In the genomic region with DNA sequence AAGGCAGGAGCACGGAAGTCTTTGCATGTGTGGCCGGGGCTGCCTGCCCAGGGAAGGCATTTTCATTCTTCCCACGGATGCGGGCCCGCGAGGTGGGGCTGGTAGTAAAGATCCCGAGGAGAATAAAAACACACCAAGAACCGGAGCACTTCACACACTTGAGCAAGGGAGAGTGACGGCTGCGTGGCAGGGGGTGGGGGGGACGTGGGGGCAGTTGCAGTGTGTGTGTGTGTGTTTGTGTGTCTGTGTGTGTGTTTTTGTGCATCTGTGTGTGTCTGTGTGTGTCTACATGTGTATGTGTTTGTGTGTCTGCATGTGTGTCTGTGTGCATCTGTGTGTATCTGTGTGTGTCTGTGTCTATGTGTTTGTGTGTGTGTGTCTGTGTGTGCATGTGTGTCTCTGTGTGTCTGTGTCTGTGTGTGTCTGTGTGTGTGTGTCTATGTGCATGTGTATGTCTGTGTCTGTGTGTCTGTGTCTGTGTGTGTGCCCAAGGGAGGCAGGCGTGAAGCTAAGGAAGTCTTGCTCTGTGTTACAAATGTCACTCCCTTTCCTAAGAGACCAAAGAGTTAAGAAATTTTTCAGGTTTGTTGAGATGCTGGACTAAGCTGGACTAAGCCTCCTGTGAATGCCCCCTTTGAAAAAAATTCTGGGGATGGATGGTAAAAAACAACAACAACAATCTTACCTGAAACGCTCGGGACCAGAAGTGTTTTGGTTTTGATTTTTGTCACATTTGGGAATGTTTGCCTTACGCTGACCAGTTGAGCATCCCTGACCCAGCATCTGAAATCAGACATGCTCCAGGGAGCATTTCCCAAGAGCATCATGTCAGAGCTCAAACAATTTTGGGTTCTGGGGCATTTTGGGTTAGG, we compare ENCODE assay signal across 15 cellular contexts. TPM values are rescaled to one million over a fixed set of nuclear protein-coding genes. Genes with fewer than 3 reads are reported as not detected.
A peak's percentile ranks its signal among the peaks of the same experiment; 100 is the strongest.
DNase-seq lines count a peak whose midpoint lies in the region; ATAC-seq and TF ChIP-seq lines count a peak whose summit lies in the region.
"Had no signal": no experiment of that assay in that cellular context is flagged by ENCODE, and none has a peak within 500 bp of the region (broad histone marks: within the 10 kb centered on the region; RNA-seq: fewer than 3 reads in every experiment).

No MANE protein-coding gene starts in this region.

- H3K4me1 Mint-ChIP-seq in GM23338 = no peaks in the 10 kb centered on the region; the same call in 2 of the 3 replicates
- peaks cover 9% of the 10 kb centered on the region in 2 donors for H3K4me1 Mint-ChIP-seq in natural killer cell treated with Interleukin-12 subunit alpha and Interleukin-12 subunit beta and Interleukin-15 and Interleukin-18, amount 100 ng/mL, for 72 hours (ENCODE audit: low read depth in 2 of 2)

- H3K79me2 ChIP-seq in GM23338 (replicated peaks; ENCODE audit: insufficient read depth) (no peaks in the 10 kb centered on the region), OCI-LY7 (ENCODE audit: insufficient read depth, low read depth, low read length) (no peaks in the 10 kb centered on the region)

- H3K36me3 ChIP-seq in GM23338 (ENCODE audit: insufficient read depth) (no peaks in the 10 kb centered on the region), OCI-LY7 (ENCODE audit: insufficient read depth, low read length) (no peaks in the 10 kb centered on the region)
- H3K36me3 ChIP-seq: BE2C, gastrocnemius medialis had no signal

- H3K4me3 Mint-ChIP-seq in GM23338 = no peak overlapping the region
- peak overlapping the region; percentile 58 for H3K4me3 Mint-ChIP-seq in natural killer cell treated with Interleukin-12 subunit alpha and Interleukin-12 subunit beta and Interleukin-15 and Interleukin-18, amount 100 ng/mL, for 72 hours
- H3K4me3 Mint-ChIP-seq: effector memory CD8-positive, alpha-beta T cell; stimulated activated naive CD8-positive, alpha-beta T cell treated with anti-CD3 and anti-CD28 coated beads, Interleukin-15, Interleukin-2, amounts not matched to agents 100 ng/mL and 50 ng/mL, for 24 hours had no signal

- peaks cover 31% of the 10 kb centered on the region for H3K9me3 Mint-ChIP-seq in GM23338
- peaks cover 4% of the 10 kb centered on the region for H3K9me3 Mint-ChIP-seq in natural killer cell treated with Interleukin-12 subunit alpha and Interleukin-12 subunit beta and Interleukin-15 and Interleukin-18, amount 100 ng/mL, for 72 hours

- no peaks in the 10 kb centered on the region for H3K9me2 ChIP-seq in GM23338 (ENCODE audit: insufficient read depth)
- H3K9me2 ChIP-seq in OCI-LY7 (ENCODE audit: insufficient read depth, low read length) = no peaks in the 10 kb centered on the region

- peaks cover 9% of the 10 kb centered on the region; the same call in 2 of the 3 replicates for H3K36me3 Mint-ChIP-seq in GM23338 (ENCODE audit: low read depth)
- no peaks in the 10 kb centered on the region for H3K36me3 Mint-ChIP-seq in natural killer cell treated with Interleukin-12 subunit alpha and Interleukin-12 subunit beta and Interleukin-15 and Interleukin-18, amount 100 ng/mL, for 72 hours
- H3K36me3 Mint-ChIP-seq: brain had no signal

- no peak overlapping the region for H2AFZ ChIP-seq in GM23338
- no peak overlapping the region for H2AFZ ChIP-seq in OCI-LY7 (ENCODE audit: low read length)

- no peak for ATAC-seq in GM23338
- no peak for ATAC-seq in natural killer cell treated with Interleukin-12 subunit alpha and Interleukin-12 subunit beta and Interleukin-15 and Interleukin-18, amount 100 ng/mL, for 72 hours
- ATAC-seq: effector memory CD8-positive, alpha-beta T cell; gastrocnemius medialis had no signal

- H3K4me2 ChIP-seq in GM23338 (no peak overlapping the region), OCI-LY7 (ENCODE audit: low read length) (no peak overlapping the region)

- BruUV-seq in OCI-LY7 (replicated peaks; lab: Mats Ljungman, UMichigan) = no TSS peak

- POLR2A ChIA-PET in AG04449 (lab: Yijun Ruan, JAX) (no interaction called here), OCI-LY7 (lab: Charles Lee) (no interaction called here)

- DNase-seq in AG04449 (ENCODE audit: low read depth, low spot score) (no peak), GM23338 (ENCODE audit: low spot score) (no peak), astrocyte of the hippocampus (ENCODE audit: low read depth, low spot score) (peak; percentile 58), NCI-H187 treated with DMSO at 0.1 percent for 48 hours (lab: John Stamatoyannopoulos, UW) (no peak), DMS79 treated with DMSO at 0.1 percent for 48 hours (lab: John Stamatoyannopoulos, UW) (no peak), nucleus accumbens (lab: John Stamatoyannopoulos, UW) (no peak), OCI-LY7 (ENCODE audit: low spot score) (no peak)
- DNase-seq in natural killer cell treated with Interleukin-12 subunit alpha and Interleukin-12 subunit beta and Interleukin-15 and Interleukin-18, amount 100 ng/mL, for 72 hours (ENCODE audit: low spot score) = no peak
- DNase-seq: BE2C; effector memory CD8-positive, alpha-beta T cell; gastrocnemius medialis; mesendoderm had no signal

- intact Hi-C loops in OCI-LY7 (cut with micrococcal nuclease; ENCODE audit: unreplicated experiment) = no loop called here

- no peaks in the 10 kb centered on the region for H4K20me1 ChIP-seq in GM23338 (replicated peaks; ENCODE audit: insufficient read depth)
- no peaks in the 10 kb centered on the region for H4K20me1 ChIP-seq in OCI-LY7 (ENCODE audit: insufficient read depth, low read length)

- H3K27ac Mint-ChIP-seq in GM23338 = peak overlapping the region; percentile 28; the same call in 1 of the 2 replicates
- peak overlapping the region; percentile 0 to 12 for H3K27ac Mint-ChIP-seq in natural killer cell treated with Interleukin-12 subunit alpha and Interleukin-12 subunit beta and Interleukin-15 and Interleukin-18, amount 100 ng/mL, for 72 hours
- H3K27ac Mint-ChIP-seq: effector memory CD8-positive, alpha-beta T cell; stimulated activated naive CD8-positive, alpha-beta T cell treated with anti-CD3 and anti-CD28 coated beads, Interleukin-15, Interleukin-2, amounts not matched to agents 100 ng/mL and 50 ng/mL, for 24 hours had no signal

- peaks cover 7% of the 10 kb centered on the region; the same call in 1 of the 2 replicates for H3F3A ChIP-seq in GM23338 (replicated peaks; ENCODE audit: low read depth)

- CTCF ChIA-PET in AG04449 (lab: Yijun Ruan, JAX) = no interaction called here
- CTCF ChIA-PET in OCI-LY7 (lab: Charles Lee; ENCODE audit: unreplicated experiment) = no interaction called here

- H3K27ac ChIP-seq in GM23338 (ENCODE audit: low read depth) (no peak overlapping the region), OCI-LY7 (ENCODE audit: low read depth, low read length, poor library complexity, severe bottlenecking) (no peak overlapping the region)
- H3K27ac ChIP-seq: gastrocnemius medialis had no signal

- peak overlapping the region; percentile 19 for H3K4me3 ChIP-seq in AG04449 (ENCODE audit: low read depth, low read length)
- no peak overlapping the region for H3K4me3 ChIP-seq in GM23338
- H3K4me3 ChIP-seq in OCI-LY7 (ENCODE audit: low read depth, low read length, poor library complexity, severe bottlenecking) = no peak overlapping the region
- H3K4me3 ChIP-seq: gastrocnemius medialis, skin epidermis had no signal

- H3K9me3 ChIP-seq in OCI-LY7 (ENCODE audit: low read length) = no peaks in the 10 kb centered on the region
- H3K9me3 ChIP-seq: BE2C, gastrocnemius medialis had no signal

- H3K27me3 Mint-ChIP-seq in GM23338 (ENCODE audit: insufficient read depth, low read depth, poor library complexity) = peaks cover 4% of the 10 kb centered on the region
- peaks cover 0 to 3% of the 10 kb centered on the region in 2 donors for H3K27me3 Mint-ChIP-seq in natural killer cell treated with Interleukin-12 subunit alpha and Interleukin-12 subunit beta and Interleukin-15 and Interleukin-18, amount 100 ng/mL, for 72 hours

- H3K27me3 ChIP-seq in GM23338 (ENCODE audit: insufficient read depth) = no peaks in the 10 kb centered on the region
- H3K27me3 ChIP-seq: BE2C had no signal

- TF ChIP-seq CTCF in AG04449 (IDR thresholded peaks at IDR 0.05; ENCODE audit: insufficient read depth, low read length, missing control alignments) = no peak
- TF ChIP-seq CTCF in GM23338 (conservative IDR thresholded peaks at IDR 0.05; ENCODE audit: low read depth in 2 of 2) = no peak
- no peak for TF ChIP-seq CTCF in OCI-LY7 (conservative IDR thresholded peaks at IDR 0.05; ENCODE audit: low read length)

- no peaks in the 10 kb centered on the region for H3K4me1 ChIP-seq in GM23338 (ENCODE audit: insufficient read depth)
- H3K4me1 ChIP-seq in OCI-LY7 (ENCODE audit: insufficient read depth, low read length, poor library complexity, severe bottlenecking) = no peaks in the 10 kb centered on the region
- H3K4me1 ChIP-seq: BE2C had no signal

TF ChIP-seq in GM23338, 12 proteins besides CTCF, POLR2A, EP300 and RAD21:
- no peak for TF ChIP-seq ZNF331 (CRISPR knock-in tag; IDR thresholded peaks at IDR 0.05; ENCODE audit: low read depth)
- TF ChIP-seq EZH2 (IDR thresholded peaks at IDR 0.05; ENCODE audit: low read depth, unreplicated experiment) = no peak
- TF ChIP-seq NANOG (IDR thresholded peaks at IDR 0.05; ENCODE audit: borderline replicate concordance) = no peak

RNA-seq across cellular contexts. Expression of gene ZNF469, which starts 48.9 kb away (rescaled TPM):
- 1.4 and 1.9 TPM in 2 replicates for total RNA-seq in GM23338 (2014; rRNA removed; shearing (Covaris generic))
- 0.23 and 0.26 TPM in 2 replicates for polyA plus RNA-seq in GM23338 (2016; fragmentation: Nextera tagmentation; extraction: Ambion mirVana)
- 1 to 10 TPM; 3.0 to 6.1 TPM for total RNA-seq in natural killer cell treated with Interleukin-12 subunit alpha and Interleukin-12 subunit beta and Interleukin-15 and Interleukin-18, amount 100 ng/mL, for 72 hours
- total RNA-seq in OCI-LY7 (2014; rRNA removed; shearing (Covaris generic)) = under 0.01 TPM in 1 of 2 replicates, not detected in the other
- 0.02 TPM in 1 of 2 replicates, not detected in the other for total RNA-seq in OCI-LY7 (2022)
